Comparison of ENCODE assay signal across 8 cellular contexts in genomic region chr13:32314968-32315254, GRCh38. TPM values are rescaled to one million over a fixed set of nuclear protein-coding genes. Genes with fewer than 3 reads are reported as not detected.
A peak's percentile ranks its signal among the peaks of the same experiment; 100 is the strongest.
DNase-seq lines count a peak whose midpoint lies in the region; ATAC-seq and TF ChIP-seq lines count a peak whose summit lies in the region.

No MANE protein-coding gene starts in this region.

- 33% methylated on average over 7 of the region's 7 CpGs for WGBS in mesenchymal stem cell

- H4K8ac ChIP-seq in mesenchymal stem cell (ENCODE audit: low read length): peak overlapping the region; percentile 100

- H2AFZ ChIP-seq in DND-41 (ENCODE audit: low read depth, low read length): peak overlapping the region; percentile 100
- peak overlapping the region; percentile 82; the same call in 1 of the 2 replicates for H2AFZ ChIP-seq in Karpas-422 (ENCODE audit: low read length)
- H2AFZ ChIP-seq in mesenchymal stem cell (ENCODE audit: low read depth, low read length): peak overlapping the region; percentile 91

- peak overlapping the region; percentile 62 for H2BK15ac ChIP-seq in mesenchymal stem cell (ENCODE audit: low read depth, poor library complexity, severe bottlenecking)

- no peak overlapping the region for H3K23ac ChIP-seq in mesenchymal stem cell (ENCODE audit: low read length in 2 of 2)

- DNase-seq in DND-41 (peak; percentile 73), Karpas-422 (peak; percentile 89), dermis microvascular lymphatic vessel endothelial cell (ENCODE audit: low read depth in 2 of 2) (peak; percentile 36 to 57), mesenchymal stem cell (peak; percentile 57), occipital lobe (lab: John Stamatoyannopoulos, UW) (no peak)
- DNase-seq in activated CD4-positive, CD25-positive, alpha-beta regulatory T cell treated with anti-CD3 and anti-CD28 coated beads, Interleukin-2, amount 50 U/mL, for 16 hours (ENCODE audit: low read depth, low spot score): peak; percentile 20
- peak; percentile 38 to 66 for DNase-seq in stimulated activated CD8-positive, alpha-beta memory T cell treated with anti-CD3 and anti-CD28 coated beads, Interleukin-7, amount 100 ng/mL, for 4 hours (ENCODE audit: low read depth in 2 of 2)

- no peaks in the 10 kb centered on the region for H3K9me3 ChIP-seq in DND-41 (ENCODE audit: insufficient read depth, low read length, severe bottlenecking)
- no peaks in the 10 kb centered on the region for H3K9me3 ChIP-seq in Karpas-422 (ENCODE audit: low read length)
- no peaks in the 10 kb centered on the region for H3K9me3 ChIP-seq in mesenchymal stem cell (ENCODE audit: control insufficient read depth, low read length)

- H3K36me3 ChIP-seq in DND-41 (ENCODE audit: insufficient read depth, low read length) (peaks cover 16% of the 10 kb centered on the region), Karpas-422 (ENCODE audit: insufficient read depth, low read length) (no peaks in the 10 kb centered on the region; the same call in 1 of the 2 replicates), mesenchymal stem cell (ENCODE audit: control insufficient read depth in 1 of 2, insufficient read depth in 2 of 2, low read depth in 1 of 2, low read length in 2 of 2) (no peaks in the 10 kb centered on the region)

- H3K4me3 ChIP-seq in DND-41 (ENCODE audit: low read depth in 1 of 2, low read length in 2 of 2) (peak overlapping the region; percentile 81 to 85), Karpas-422 (ENCODE audit: low read length) (peak overlapping the region; percentile 93), mesenchymal stem cell (ENCODE audit: insufficient read depth in 1 of 2, low read depth in 1 of 2, low read length in 2 of 2) (peak overlapping the region; percentile 88 to 90)

- peak overlapping the region; percentile 73 for H4K91ac ChIP-seq in mesenchymal stem cell (ENCODE audit: low read length)

- H2AK5ac ChIP-seq in mesenchymal stem cell (ENCODE audit: low read length, severe bottlenecking): no peak overlapping the region

- peak overlapping the region; percentile 80 to 84 for H3K18ac ChIP-seq in mesenchymal stem cell (ENCODE audit: low read depth in 1 of 2, low read length in 2 of 2)

- H3K4ac ChIP-seq in mesenchymal stem cell (ENCODE audit: low read depth in 1 of 2, low read length in 2 of 2): peak overlapping the region; percentile 19 to 39

- ATAC-seq in DND-41 (ENCODE audit: insufficient read depth, low read depth) (peak; percentile 66), GM21576 (IDR thresholded peaks at IDR 0.05; ENCODE audit: unreplicated experiment) (peak; percentile 1)

- H3K79me2 ChIP-seq in DND-41 (ENCODE audit: insufficient read depth, low read length) (peaks cover 44% of the 10 kb centered on the region), Karpas-422 (ENCODE audit: low read length) (peaks cover 22% of the 10 kb centered on the region)

- TF ChIP-seq CTCF in DND-41 (IDR thresholded peaks at IDR 0.05; ENCODE audit: borderline replicate concordance, extremely low read depth, low read length, poor library complexity, severe bottlenecking): no peak

- H2BK120ac ChIP-seq in mesenchymal stem cell (ENCODE audit: low read depth, low read length): no peak overlapping the region

- H3K79me1 ChIP-seq in mesenchymal stem cell (replicated peaks; ENCODE audit: low read length, poor library complexity, severe bottlenecking): no peaks in the 10 kb centered on the region

- H3K4me1 ChIP-seq in DND-41 (ENCODE audit: insufficient read depth, low read length) (peaks cover 43% of the 10 kb centered on the region), Karpas-422 (ENCODE audit: low read length) (peaks cover 30% of the 10 kb centered on the region), mesenchymal stem cell (ENCODE audit: control insufficient read depth, insufficient read depth, low read depth, low read length) (no peaks in the 10 kb centered on the region)

- no peak overlapping the region for H3K14ac ChIP-seq in mesenchymal stem cell (ENCODE audit: low read length in 2 of 2)

- no peak overlapping the region for H2BK5ac ChIP-seq in mesenchymal stem cell (ENCODE audit: low read depth, low read length, poor library complexity, severe bottlenecking)

- H3K9me2 ChIP-seq in Karpas-422 (replicated peaks; ENCODE audit: insufficient read depth, low read length): no peaks in the 10 kb centered on the region

- H3K4me2 ChIP-seq in DND-41 (ENCODE audit: insufficient read depth, low read length) (peak overlapping the region; percentile 91), Karpas-422 (ENCODE audit: low read depth, low read length, poor library complexity, severe bottlenecking) (peak overlapping the region; percentile 100), mesenchymal stem cell (ENCODE audit: low read length, poor library complexity, severe bottlenecking) (peak overlapping the region; percentile 85)

- H4K20me1 ChIP-seq in DND-41 (ENCODE audit: insufficient read depth, low read length) (no peaks in the 10 kb centered on the region), Karpas-422 (ENCODE audit: insufficient read depth, low read depth, low read length) (no peaks in the 10 kb centered on the region)

- H3K27ac ChIP-seq in DND-41 (ENCODE audit: low read length) (peak overlapping the region; percentile 100), Karpas-422 (ENCODE audit: low read length) (peak overlapping the region; percentile 90), mesenchymal stem cell (ENCODE audit: low read length, poor library complexity, severe bottlenecking) (peak overlapping the region; percentile 77)

- no peak overlapping the region for H2BK12ac ChIP-seq in mesenchymal stem cell (ENCODE audit: low read length in 2 of 2)

- H3K27me3 ChIP-seq in DND-41 (ENCODE audit: insufficient read depth, low read length, poor library complexity) (no peaks in the 10 kb centered on the region), Karpas-422 (ENCODE audit: low read length) (no peaks in the 10 kb centered on the region), mesenchymal stem cell (ENCODE audit: control insufficient read depth in 1 of 2, insufficient read depth in 1 of 2, low read length in 2 of 2) (no peaks in the 10 kb centered on the region)

- peak overlapping the region; percentile 100 for H3K9ac ChIP-seq in DND-41 (ENCODE audit: low read depth, low read length)
- H3K9ac ChIP-seq in Karpas-422 (ENCODE audit: low read length): peak overlapping the region; percentile 98
- peak overlapping the region; percentile 98 for H3K9ac ChIP-seq in mesenchymal stem cell (ENCODE audit: low read length)

RNA-seq across cellular contexts. Expression of gene ZAR1L, which starts 0.3 kb away (rescaled TPM):
- total RNA-seq in Karpas-422 (2014; rRNA removed; shearing (Covaris generic); ENCODE audit: low replicate concordance): 0.32 TPM in 1 of 2 replicates, not detected in the other
- total RNA-seq in dermis microvascular lymphatic vessel endothelial cell (not detected in 2 replicates), occipital lobe (not detected)
- polyA plus RNA-seq in mesenchymal stem cell (2013, experiment 1 of 2): not detected
- not detected for polyA plus RNA-seq in mesenchymal stem cell (2013, experiment 2 of 2)

RNA-seq across cellular contexts. Expression of gene BRCA2, which starts 0.4 kb away (rescaled TPM):
- total RNA-seq in Karpas-422 (2014; rRNA removed; shearing (Covaris generic); ENCODE audit: low replicate concordance): 11.9 and 16.8 TPM in 2 replicates
- total RNA-seq in dermis microvascular lymphatic vessel endothelial cell (2.3 and 5.1 TPM in 2 replicates), occipital lobe (2.3 TPM)
- polyA plus RNA-seq in mesenchymal stem cell (2013, experiment 1 of 2): 1.3 TPM
- 0.75 TPM for polyA plus RNA-seq in mesenchymal stem cell (2013, experiment 2 of 2)
